In the genomic region with DNA sequence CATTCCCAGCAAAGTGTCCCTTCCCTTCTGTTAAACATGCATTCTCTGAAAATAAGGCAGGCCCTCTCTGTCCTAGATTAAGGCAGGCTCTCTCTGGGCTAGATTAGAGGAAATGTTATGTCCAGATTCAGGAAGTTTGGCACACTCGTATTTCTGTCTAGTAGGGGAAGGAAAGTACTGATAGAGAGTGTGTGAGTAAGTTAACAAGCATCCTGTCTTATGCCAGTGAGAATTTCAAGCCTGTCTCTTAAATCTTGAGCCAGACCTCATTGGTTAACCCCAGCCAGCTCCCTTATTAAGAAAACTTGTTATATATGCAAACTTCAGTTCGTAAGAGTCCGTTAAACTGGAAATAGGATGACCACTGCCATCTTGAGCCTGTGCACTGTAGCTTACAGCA, we compare ENCODE assay signal across 20 cellular contexts. TPM values are rescaled to one million over a fixed set of nuclear protein-coding genes. Genes with fewer than 3 reads are reported as not detected.
DNase-seq lines count a peak whose midpoint lies in the region; ATAC-seq, FAIRE-seq and TF ChIP-seq lines count a peak whose summit lies in the region.
"Had no signal": no experiment of that assay in that cellular context is flagged by ENCODE, and none has a peak within 500 bp of the region (broad histone marks: within the 10 kb centered on the region; RNA-seq: fewer than 3 reads in every experiment).

No MANE protein-coding gene starts in this region.

- H3K4me3 ChIP-seq in right cardiac atrium (ENCODE audit: low read length) (no peak overlapping the region), heart left ventricle (no peak overlapping the region), mesodermal cell (ENCODE audit: extremely low read depth, insufficient read depth, low read length, poor library complexity, severe bottlenecking) (no peak overlapping the region)

- DNase-seq in right cardiac atrium (no peak), heart left ventricle (no peak), astrocyte of the hippocampus (ENCODE audit: low read depth, low spot score) (peak; percentile 87), stromal cell of bone marrow (ENCODE audit: low read depth) (peak; percentile 3), GDM1 (lab: John Stamatoyannopoulos, UW) (no peak), NCI-H1092 treated with DMSO at 0.1 percent for 48 hours (lab: John Stamatoyannopoulos, UW) (no peak), HTR-8/SVneo (ENCODE audit: insufficient read length, low spot score) (no peak)
- DNase-seq: DMS 273 treated with DMSO at 0.1 percent for 48 hours, EL, MM.1S, NCI-H1105 treated with DMSO at 0.1 percent for 48 hours, NCI-H187 treated with DMSO at 0.1 percent for 48 hours, NCI-H2171, NCI-H446, NCI-H69, SHP77 treated with DMSO at 0.1 percent for 48 hours had no signal

- intact Hi-C loops in right cardiac atrium (cut with DNase I), result no loop called here
- intact Hi-C loops in heart left ventricle (cut with DNase I), result no loop called here

- H3K36me3 ChIP-seq in heart left ventricle (no peaks in the 10 kb centered on the region), mesodermal cell (ENCODE audit: control insufficient read depth, insufficient read depth, low read length) (no peaks in the 10 kb centered on the region)

- 15% methylated on average over 3 of the region's 3 CpGs for WGBS in right cardiac atrium
- 17 to 39% (median 28%) methylated on average over 2 to 3 of the region's 3 CpGs for WGBS in heart left ventricle, 4 donors
- 80% methylated on average over 1 of the region's 3 CpGs; no CpG with 5 or more reads in 1 of the 2 experiments for WGBS in mesodermal cell (ENCODE audit: insufficient coverage in 2 of 2), 2 experiments

- H3K4me1 ChIP-seq in right cardiac atrium (ENCODE audit: control insufficient read depth, insufficient read depth, low read length), result no peaks in the 10 kb centered on the region
- H3K4me1 ChIP-seq in heart left ventricle, result no peaks in the 10 kb centered on the region
- peaks cover 18% of the 10 kb centered on the region for H3K4me1 ChIP-seq in mesodermal cell (ENCODE audit: control insufficient read depth, insufficient read depth, low read length, poor library complexity, severe bottlenecking)

- H3K27ac ChIP-seq in right cardiac atrium (ENCODE audit: low read length) (no peak overlapping the region), heart left ventricle (no peak overlapping the region), mesodermal cell (ENCODE audit: low read depth, low read length, severe bottlenecking) (peak overlapping the region; percentile 80)
- H3K27ac ChIP-seq: C4-2B had no signal

- TF ChIP-seq POLR2A in heart left ventricle (IDR thresholded peaks at IDR 0.05), result no peak

- ATAC-seq in right cardiac atrium (peak; percentile 65 to 78), heart left ventricle (no peak)

- TF ChIP-seq CTCF in heart left ventricle (IDR thresholded peaks at IDR 0.05), result no peak

- no peaks in the 10 kb centered on the region for H3K27me3 ChIP-seq in right cardiac atrium (ENCODE audit: control insufficient read depth, insufficient read depth)
- no peaks in the 10 kb centered on the region for H3K27me3 ChIP-seq in heart left ventricle

- H3K9me3 ChIP-seq in right cardiac atrium (ENCODE audit: control insufficient read depth, low read length), result no peaks in the 10 kb centered on the region
- no peaks in the 10 kb centered on the region for H3K9me3 ChIP-seq in heart left ventricle
- no peaks in the 10 kb centered on the region for H3K9me3 ChIP-seq in mesodermal cell (ENCODE audit: control insufficient read depth, low read length)

- FAIRE-seq in HTR-8/SVneo (lab: Jason Lieb, UNC), result no peak
- FAIRE-seq: A204.1, RCC 7860 had no signal

RNA-seq across cellular contexts. Expression of a gene that starts 31.6 kb away (rescaled TPM):
- total RNA-seq in right cardiac atrium, result 1 to 10 TPM; 5.0 to 8.4 (median 6.2) TPM
- polyA plus RNA-seq in right cardiac atrium, result 4.4 TPM
- total RNA-seq in heart left ventricle, result 1 to 10 TPM; 1.4 to 6.4 (median 4.7) TPM
- 1 to 10 TPM in 1 of 2 donors, under 1 TPM in 1; 0.98 to 4.2 TPM for polyA plus RNA-seq in heart left ventricle
- 1.00 TPM for polyA plus RNA-seq in mesodermal cell (2013, experiment 1 of 2)
- 0.86 TPM for polyA plus RNA-seq in mesodermal cell (2013, experiment 2 of 2)

Comparison
In these comparisons a context has a peak if more than half of its experiments do, and no peak if none do; other contexts are left out.
1. ATAC-seq: peak in right cardiac atrium (2 of 2); none in heart left ventricle (0 of 4).
2. DNase-seq: peak in astrocyte of the hippocampus (single experiment) and stromal cell of bone marrow (single experiment); none in right cardiac atrium (0 of 3), heart left ventricle (0 of 5), GDM1 (single experiment), NCI-H1092 treated with DMSO at 0.1 percent for 48 hours (single experiment) and HTR-8/SVneo (single experiment).